In the genomic region with DNA sequence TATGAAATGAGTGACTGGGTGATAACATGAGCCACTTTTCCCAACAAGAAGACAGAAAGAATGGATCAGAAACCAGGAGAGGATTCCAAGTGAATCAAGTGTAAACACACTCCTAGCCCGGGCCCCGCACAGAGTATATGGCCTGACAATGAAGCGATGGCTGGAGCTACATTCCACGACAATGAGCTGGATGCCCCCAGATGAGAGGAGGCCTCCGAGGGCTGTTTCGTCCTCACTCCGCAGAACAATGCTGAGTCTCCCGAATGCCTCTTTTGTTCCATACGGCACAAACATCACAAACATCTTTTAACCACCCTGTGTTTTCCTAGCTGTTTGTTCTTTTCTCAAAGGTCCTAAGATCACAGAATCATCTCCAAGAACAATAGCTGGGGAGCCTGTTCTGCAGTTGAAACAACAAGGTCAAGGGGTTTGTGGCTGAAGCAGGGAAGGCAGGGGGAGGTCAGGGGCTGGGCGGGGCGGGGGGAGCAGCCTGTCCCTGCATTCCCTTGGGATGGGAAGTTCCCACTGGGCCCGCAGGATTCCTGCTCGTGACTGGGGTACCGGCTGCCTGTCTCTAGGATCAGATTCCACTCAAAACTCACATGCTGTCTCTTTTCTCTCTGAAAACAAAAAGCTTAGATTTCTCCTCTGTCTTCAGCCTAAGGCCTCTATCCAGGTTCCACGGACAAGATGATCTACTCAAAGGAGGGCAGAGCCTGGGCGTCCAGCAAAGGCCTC, we compare ENCODE assay signal across 11 cellular contexts.
DNase-seq lines count a peak whose midpoint lies in the region; ATAC-seq, FAIRE-seq and TF ChIP-seq lines count a peak whose summit lies in the region.
"Had no signal": no experiment of that assay in that cellular context is flagged by ENCODE, and none has a peak within 500 bp of the region (broad histone marks: within the 10 kb centered on the region; RNA-seq: fewer than 3 reads in every experiment).

No MANE protein-coding gene starts in this region.

- TF ChIP-seq CTCF in fibroblast of pulmonary artery (IDR thresholded peaks at IDR 0.05; ENCODE audit: low read length, missing control alignments) = no peak

- no peak overlapping the region for H2AK5ac ChIP-seq in trophoblast cell (ENCODE audit: low read length)

- peak overlapping the region; percentile 15 for H4K8ac ChIP-seq in trophoblast cell (ENCODE audit: low read depth, low read length)

- H2AFZ ChIP-seq in trophoblast cell (ENCODE audit: insufficient read depth, low read length, poor library complexity) = no peak overlapping the region

- ATAC-seq in HG03457 (IDR thresholded peaks at IDR 0.05; ENCODE audit: unreplicated experiment) (no peak), HG03025 (IDR thresholded peaks at IDR 0.05; ENCODE audit: low FRiP score, unreplicated experiment) (no peak)

- peaks cover 13 to 26% of the 10 kb centered on the region in 2 experiments for H3K4me1 ChIP-seq in trophoblast cell (ENCODE audit: control insufficient read depth in 1 of 2, insufficient read depth in 2 of 2, low read length in 2 of 2)

- H2BK5ac ChIP-seq in trophoblast cell (ENCODE audit: low read depth, low read length, poor library complexity) = peak overlapping the region; percentile 79

- H2BK12ac ChIP-seq in trophoblast cell (ENCODE audit: low read length) = no peak overlapping the region

- peaks cover 23% of the 10 kb centered on the region for H3K79me1 ChIP-seq in trophoblast cell (ENCODE audit: low read length)

- H3K18ac ChIP-seq in trophoblast cell (ENCODE audit: low read length) = peak overlapping the region; percentile 41

- no peak overlapping the region for H3K14ac ChIP-seq in trophoblast cell (ENCODE audit: low read length)

- H3K27ac ChIP-seq in trophoblast cell (ENCODE audit: low read depth, low read length) = peak overlapping the region; percentile 88

- in situ Hi-C loops in G401 (cut with HindIII; ENCODE audit: low sequenced_read_pairs) = no loop called here

- H3K9ac ChIP-seq in trophoblast cell (ENCODE audit: low read length) = no peak overlapping the region

- DNase-seq in Daoy (ENCODE audit: low read depth) (peak; percentile 95), RCC 7860 (ENCODE audit: low spot score) (peak; percentile 56), fibroblast of pulmonary artery (ENCODE audit: low read depth) (peak; percentile 95), trophoblast cell (peak; percentile 91 to 94), NCI-H345 treated with DMSO at 0.1 percent for 48 hours (lab: John Stamatoyannopoulos, UW; ENCODE audit: unreplicated experiment) (no peak), G401 (ENCODE audit: low spot score) (no peak)
- DNase-seq: effector CD4-positive, alpha-beta T cell; NCI-H1092 had no signal

- peak overlapping the region; percentile 52 for H2BK120ac ChIP-seq in trophoblast cell (ENCODE audit: insufficient read depth, low read length, poor library complexity)

- H3K27me3 ChIP-seq in trophoblast cell (ENCODE audit: insufficient read depth, low read length) = no peaks in the 10 kb centered on the region

- no peaks in the 10 kb centered on the region for H3K36me3 ChIP-seq in trophoblast cell (ENCODE audit: control insufficient read depth in 1 of 2, insufficient read depth in 2 of 2, low read length in 2 of 2)

- H3K79me2 ChIP-seq in trophoblast cell (ENCODE audit: control insufficient read depth, insufficient read depth, low read length, poor library complexity) = no peaks in the 10 kb centered on the region

- no peak overlapping the region for H4K12ac ChIP-seq in trophoblast cell (ENCODE audit: low read depth, low read length)

- WGBS in trophoblast cell (ENCODE audit: extremely low coverage, insufficient coverage, insufficient read length) = no CpG with 5 or more reads among the region's 16 CpGs

- H3K4me3 ChIP-seq in fibroblast of pulmonary artery (replicated peaks; ENCODE audit: low read depth, low read length) (no peak overlapping the region), trophoblast cell (ENCODE audit: low read depth, low read length) (no peak overlapping the region)

- no peak overlapping the region for H3K23ac ChIP-seq in trophoblast cell (ENCODE audit: low read length)

- no peak overlapping the region for H3K4ac ChIP-seq in trophoblast cell (ENCODE audit: low read depth, low read length)

- FAIRE-seq in RCC 7860 (lab: Jason Lieb, UNC) = no peak
- FAIRE-seq: G401.6 had no signal

- peaks cover 2% of the 10 kb centered on the region for H3K9me3 ChIP-seq in trophoblast cell (ENCODE audit: insufficient read depth, low read depth, low read length)

- H4K91ac ChIP-seq in trophoblast cell (ENCODE audit: low read depth, low read length) = peak overlapping the region; percentile 74

- peak overlapping the region; percentile 39 for H3K4me2 ChIP-seq in trophoblast cell (ENCODE audit: low read length)

Comparison
In these comparisons a context has a peak if more than half of its experiments do, and no peak if none do; other contexts are left out.
1. DNase-seq: peak in Daoy (single experiment), RCC 7860 (single experiment), fibroblast of pulmonary artery (single experiment) and trophoblast cell (2 of 2); none in NCI-H345 treated with DMSO at 0.1 percent for 48 hours (single experiment) and G401 (single experiment).